Comparison of ENCODE assay signal across 11 cellular contexts in the genomic region with DNA sequence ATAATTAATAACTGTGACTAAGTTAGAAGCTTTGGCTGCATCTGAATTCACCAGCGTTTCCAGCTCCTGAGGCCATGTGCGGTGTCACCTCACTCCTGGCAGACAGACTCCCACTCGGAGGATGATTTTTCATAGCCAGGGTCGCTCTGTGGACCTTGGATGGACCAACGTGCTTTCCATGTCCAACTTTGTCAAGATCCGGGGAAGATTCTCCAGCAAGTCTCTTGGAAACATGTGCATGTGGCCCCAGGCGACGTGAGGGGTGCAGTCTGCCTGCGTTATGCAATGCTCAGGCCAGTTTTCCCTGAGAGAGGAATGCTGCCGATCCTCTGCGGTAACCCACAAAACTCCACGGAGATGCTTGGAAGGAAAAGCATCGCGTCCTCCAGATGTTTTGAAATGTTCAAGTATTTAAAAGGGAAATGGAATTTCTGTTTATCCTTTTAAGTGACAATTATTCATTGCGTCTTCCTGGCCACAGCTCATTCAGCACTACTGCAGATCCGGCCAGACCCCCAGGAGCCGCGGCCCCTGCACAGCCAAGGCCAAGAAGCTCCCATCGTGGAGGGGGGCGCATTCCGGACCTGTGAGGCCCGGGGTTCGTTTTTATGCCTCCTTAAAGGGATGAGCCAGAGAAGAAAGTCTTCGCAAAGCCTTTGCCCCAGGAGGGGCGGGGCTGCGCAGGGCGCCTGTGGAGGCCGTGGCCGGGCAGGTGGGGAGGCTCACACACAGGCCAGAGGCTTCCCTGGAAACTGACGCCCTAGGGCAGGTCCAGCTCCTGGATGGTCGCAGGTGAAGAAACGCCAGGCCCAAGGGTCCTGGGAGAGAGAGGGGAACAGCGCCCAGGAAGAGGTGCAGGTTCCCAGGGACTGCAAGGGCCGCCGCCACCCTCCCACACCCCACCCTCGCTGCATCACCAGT. TPM values are rescaled to one million over a fixed set of nuclear protein-coding genes. Genes with fewer than 3 reads are reported as not detected.
A peak's percentile ranks its signal among the peaks of the same experiment; 100 is the strongest.
DNase-seq lines count a peak whose midpoint lies in the region; ATAC-seq and TF ChIP-seq lines count a peak whose summit lies in the region.
"Had no signal": no experiment of that assay in that cellular context is flagged by ENCODE, and none has a peak within 500 bp of the region (broad histone marks: within the 10 kb centered on the region; RNA-seq: fewer than 3 reads in every experiment).

No MANE protein-coding gene starts in this region.

- no peak overlapping the region for H3K4me2 ChIP-seq in MM.1S (ENCODE audit: low read depth, low read length)

- peak overlapping the region; percentile 52 to 69 for H3K27ac ChIP-seq in right atrium auricular region
- peak overlapping the region in 13 of 21 experiments; percentile 4 to 77 (median 42) for H3K27ac ChIP-seq in skin epidermis
- no peak overlapping the region for H3K27ac ChIP-seq in MM.1S (ENCODE audit: low read length)

- CTCF ChIA-PET in activated CD8-positive, alpha-beta T cell treated with anti-CD3 and anti-CD28 coated beads, Interleukin-2, amount 10 ng/mL, durations not matched to agents 7 days and 5 days (lab: Charles Lee): no interaction called here

- no peaks in the 10 kb centered on the region for H3K9me3 Mint-ChIP-seq in activated T-cell treated with anti-CD3 and anti-CD28 coated beads, Interleukin-2, amount 50 U/mL, for 24 hours
- H3K9me3 Mint-ChIP-seq in activated CD8-positive, alpha-beta T cell treated with anti-CD3 and anti-CD28 coated beads, Interleukin-2, amount 10 ng/mL, durations not matched to agents 7 days and 5 days (ENCODE audit: insufficient read depth): no peaks in the 10 kb centered on the region
- H3K9me3 Mint-ChIP-seq: activated CD4-positive, alpha-beta memory T cell treated with anti-CD3 and anti-CD28 coated beads, Interleukin-2, amount 10 ng/mL, durations not matched to agents 7 days and 5 days; memory B cell had no signal

- no peaks in the 10 kb centered on the region for H3K9me2 ChIP-seq in MM.1S (replicated peaks; ENCODE audit: insufficient read depth, low read length)

- H3K4me3 Mint-ChIP-seq in activated T-cell treated with anti-CD3 and anti-CD28 coated beads, Interleukin-2, amount 50 U/mL, for 24 hours: no peak overlapping the region
- H3K4me3 Mint-ChIP-seq in activated CD8-positive, alpha-beta T cell treated with anti-CD3 and anti-CD28 coated beads, Interleukin-2, amount 10 ng/mL, durations not matched to agents 7 days and 5 days: no peak overlapping the region
- H3K4me3 Mint-ChIP-seq: activated CD4-positive, alpha-beta memory T cell treated with anti-CD3 and anti-CD28 coated beads, Interleukin-2, amount 10 ng/mL, durations not matched to agents 7 days and 5 days; memory B cell had no signal

- DNase-seq in GM03348 (ENCODE audit: low spot score): peak; percentile 94
- DNase-seq in astrocyte of the spinal cord (ENCODE audit: low read depth, low spot score): peak; percentile 89
- no peak for DNase-seq in right atrium auricular region (ENCODE audit: low spot score)
- no peak for DNase-seq in MM.1S
- DNase-seq in activated T-cell treated with anti-CD3 and anti-CD28 coated beads, Interleukin-2, amount 50 U/mL, for 24 hours: no peak
- DNase-seq in activated CD8-positive, alpha-beta T cell treated with anti-CD3 and anti-CD28 coated beads, Interleukin-2, amount 10 ng/mL, durations not matched to agents 7 days and 5 days: no peak
- DNase-seq: activated CD4-positive, alpha-beta memory T cell treated with anti-CD3 and anti-CD28 coated beads, Interleukin-2, amount 10 ng/mL, durations not matched to agents 7 days and 5 days; stimulated activated CD4-positive, alpha-beta T cell treated with anti-CD3 and anti-CD28 coated beads, Interleukin-2, amount 100 ng/mL, for 48 hours had no signal

- POLR2A ChIA-PET in activated CD8-positive, alpha-beta T cell treated with anti-CD3 and anti-CD28 coated beads, Interleukin-2, amount 10 ng/mL, durations not matched to agents 7 days and 5 days (lab: Charles Lee): interaction anchor here (0.7 kb wide), 1 partner anchor 10 kb away, joined by 3 read pairs; no protein-coding TSS in a partner anchor

- peaks cover 75% of the 10 kb centered on the region for H3K27me3 Mint-ChIP-seq in activated T-cell treated with anti-CD3 and anti-CD28 coated beads, Interleukin-2, amount 50 U/mL, for 24 hours
- peaks cover 16% of the 10 kb centered on the region for H3K27me3 Mint-ChIP-seq in activated CD8-positive, alpha-beta T cell treated with anti-CD3 and anti-CD28 coated beads, Interleukin-2, amount 10 ng/mL, durations not matched to agents 7 days and 5 days (ENCODE audit: low read depth)

- H3K27me3 ChIP-seq in right atrium auricular region: no peaks in the 10 kb centered on the region
- no peaks in the 10 kb centered on the region for H3K27me3 ChIP-seq in MM.1S (replicated peaks; ENCODE audit: insufficient read depth, low read length)

- H3F3A ChIP-seq in MM.1S (ENCODE audit: insufficient read depth, low read length): peaks cover 2% of the 10 kb centered on the region; the same call in 1 of the 2 replicates

- peaks cover 20% of the 10 kb centered on the region for H3K4me1 Mint-ChIP-seq in activated T-cell treated with anti-CD3 and anti-CD28 coated beads, Interleukin-2, amount 50 U/mL, for 24 hours (ENCODE audit: low read depth)
- H3K4me1 Mint-ChIP-seq in activated CD8-positive, alpha-beta T cell treated with anti-CD3 and anti-CD28 coated beads, Interleukin-2, amount 10 ng/mL, durations not matched to agents 7 days and 5 days (ENCODE audit: low read depth): peaks cover 7% of the 10 kb centered on the region
- H3K4me1 Mint-ChIP-seq: memory B cell had no signal

- in situ Hi-C loops in astrocyte of the spinal cord (cut with HindIII; ENCODE audit: low sequenced_read_pairs): no loop called here

- H3K4me1 ChIP-seq in right atrium auricular region: peaks cover 0 to 33% of the 10 kb centered on the region in 2 donors
- H3K4me1 ChIP-seq in MM.1S (ENCODE audit: low read length): peaks cover 10% of the 10 kb centered on the region

- no peak for ATAC-seq in HG03460 (IDR thresholded peaks at IDR 0.05; ENCODE audit: unreplicated experiment)
- ATAC-seq in activated CD8-positive, alpha-beta T cell treated with anti-CD3 and anti-CD28 coated beads, Interleukin-2, amount 10 ng/mL, durations not matched to agents 7 days and 5 days: no peak

- no peaks in the 10 kb centered on the region for H3K79me2 ChIP-seq in MM.1S (ENCODE audit: low read length)

- H3K36me3 Mint-ChIP-seq in activated T-cell treated with anti-CD3 and anti-CD28 coated beads, Interleukin-2, amount 50 U/mL, for 24 hours (ENCODE audit: low read depth): no peaks in the 10 kb centered on the region
- H3K36me3 Mint-ChIP-seq in activated CD8-positive, alpha-beta T cell treated with anti-CD3 and anti-CD28 coated beads, Interleukin-2, amount 10 ng/mL, durations not matched to agents 7 days and 5 days (ENCODE audit: low read depth): no peaks in the 10 kb centered on the region
- H3K36me3 Mint-ChIP-seq: memory B cell had no signal

- H3K36me3 ChIP-seq in right atrium auricular region: no peaks in the 10 kb centered on the region
- no peaks in the 10 kb centered on the region for H3K36me3 ChIP-seq in MM.1S (replicated peaks; ENCODE audit: insufficient read depth, low read length)

- H3K9ac ChIP-seq in MM.1S (ENCODE audit: low read length): no peak overlapping the region

- TF ChIP-seq CTCF in astrocyte of the spinal cord (IDR thresholded peaks at IDR 0.05; ENCODE audit: low read depth, low read length) (no peak), right atrium auricular region (IDR thresholded peaks at IDR 0.05) (no peak), MM.1S (IDR thresholded peaks at IDR 0.05; ENCODE audit: low read length) (no peak)

- no peak overlapping the region for H2AFZ ChIP-seq in MM.1S (ENCODE audit: low read length)

- H3K27ac Mint-ChIP-seq in activated T-cell treated with anti-CD3 and anti-CD28 coated beads, Interleukin-2, amount 50 U/mL, for 24 hours: no peak overlapping the region
- H3K27ac Mint-ChIP-seq in activated CD8-positive, alpha-beta T cell treated with anti-CD3 and anti-CD28 coated beads, Interleukin-2, amount 10 ng/mL, durations not matched to agents 7 days and 5 days: no peak overlapping the region
- H3K27ac Mint-ChIP-seq: activated CD4-positive, alpha-beta memory T cell treated with anti-CD3 and anti-CD28 coated beads, Interleukin-2, amount 10 ng/mL, durations not matched to agents 7 days and 5 days; memory B cell had no signal

- H4K20me1 ChIP-seq in MM.1S (ENCODE audit: insufficient read depth, low read length): no peaks in the 10 kb centered on the region

- H3K9me3 ChIP-seq in right atrium auricular region (no peaks in the 10 kb centered on the region), MM.1S (replicated peaks; ENCODE audit: insufficient read depth, low read length) (no peaks in the 10 kb centered on the region)

- H3K4me3 ChIP-seq in astrocyte of the spinal cord (ENCODE audit: low read depth, low read length) (no peak overlapping the region), right atrium auricular region (no peak overlapping the region), skin epidermis (no peak overlapping the region), MM.1S (ENCODE audit: low read length) (no peak overlapping the region)

RNA-seq across cellular contexts. Expression of a gene that starts 46.0 kb away (rescaled TPM):
- 1 to 10 TPM in 1 of 2 donors, under 1 TPM in 1; 0.59 to 2.7 TPM for total RNA-seq in right atrium auricular region
- total RNA-seq in activated CD8-positive, alpha-beta T cell treated with anti-CD3 and anti-CD28 coated beads, Interleukin-2, amount 10 ng/mL, durations not matched to agents 7 days and 5 days: 1 to 10 TPM; 2.2 to 3.1 TPM

Comparison
In these comparisons a context has a peak if more than half of its experiments do, and no peak if none do; other contexts are left out.
1. DNase-seq: peak in GM03348 (single experiment) and astrocyte of the spinal cord (single experiment); none in right atrium auricular region (single experiment), MM.1S (single experiment), activated T-cell treated with anti-CD3 and anti-CD28 coated beads, Interleukin-2, amount 50 U/mL, for 24 hours (single experiment) and activated CD8-positive, alpha-beta T cell treated with anti-CD3 and anti-CD28 coated beads, Interleukin-2, amount 10 ng/mL, durations not matched to agents 7 days and 5 days (single experiment).